ENCODE assay signal across 8 cellular contexts in genomic region chr4:42152507-42153504, GRCh38. TPM values are rescaled to one million over a fixed set of nuclear protein-coding genes. Genes with fewer than 3 reads are reported as not detected.
DNase-seq lines count a peak whose midpoint lies in the region; ATAC-seq and TF ChIP-seq lines count a peak whose summit lies in the region.

BEND4 (minus strand) TSS chr4:42152655; CDS start chr4:42152143, 512 bp downstream.

- DNase-seq in breast epithelium (ENCODE audit: low spot score in 2 of 2) (no peak), MCF 10A (ENCODE audit: unreplicated experiment) (no peak), mesenchymal stem cell (no peak), HuH-7.5 (ENCODE audit: low spot score) (no peak)
- DNase-seq in activated CD8-positive, alpha-beta memory T cell treated with anti-CD3 and anti-CD28 coated beads, Interleukin-2, amount 10 ng/mL, durations not matched to agents 7 days and 5 days: no peak
- DNase-seq in effector CD8-positive, alpha-beta T cell (lab: John Stamatoyannopoulos, UW): no peak

- H3K14ac ChIP-seq in mesenchymal stem cell (ENCODE audit: low read length in 2 of 2): no peak within 1 kb of the TSS

- H3K27me3 Mint-ChIP-seq in MCF 10A (ENCODE audit: insufficient read depth, unreplicated experiment): peaks cover 39% of the 10 kb centered on the region
- peaks cover 56% of the 10 kb centered on the region for H3K27me3 Mint-ChIP-seq in activated CD8-positive, alpha-beta memory T cell treated with anti-CD3 and anti-CD28 coated beads, Interleukin-2, amount 10 ng/mL, durations not matched to agents 7 days and 5 days

- H2AFZ ChIP-seq in mesenchymal stem cell (ENCODE audit: low read depth, low read length): peak within 1 kb of the TSS; percentile 34

- no peaks in the 10 kb centered on the region for H3K36me3 ChIP-seq in breast epithelium
- H3K36me3 ChIP-seq in mesenchymal stem cell (ENCODE audit: control insufficient read depth in 1 of 2, insufficient read depth in 2 of 2, low read depth in 1 of 2, low read length in 2 of 2): no peaks in the 10 kb centered on the region

- H3K4me2 ChIP-seq in mesenchymal stem cell (ENCODE audit: low read length, poor library complexity, severe bottlenecking): peak within 1 kb of the TSS; percentile 80

- WGBS in mesenchymal stem cell: 18% methylated on average over 42 of the region's 49 CpGs

- H2BK120ac ChIP-seq in mesenchymal stem cell (ENCODE audit: low read depth, low read length): no peak within 1 kb of the TSS

- intact Hi-C loops in breast epithelium (cut with DNase I; ENCODE audit: low total_unique reads): no loop called here
- intact Hi-C loops in MCF 10A (cut with micrococcal nuclease): no loop called here

- POLR2A ChIA-PET in MCF 10A (lab: Yijun Ruan, JAX): no interaction called here

- H3K27me3 ChIP-seq in breast epithelium: peaks cover 12 to 51% of the 10 kb centered on the region in 2 donors
- H3K27me3 ChIP-seq in mesenchymal stem cell (ENCODE audit: control insufficient read depth in 1 of 2, insufficient read depth in 1 of 2, low read length in 2 of 2): peaks cover 47 to 79% of the 10 kb centered on the region in 2 experiments

- TF ChIP-seq CTCF in breast epithelium (IDR thresholded peaks at IDR 0.05) (no peak), MCF 10A (IDR thresholded peaks at IDR 0.05; ENCODE audit: unreplicated experiment) (no peak)

- H3K9me3 ChIP-seq in breast epithelium (no peaks in the 10 kb centered on the region), mesenchymal stem cell (ENCODE audit: control insufficient read depth, low read length) (no peaks in the 10 kb centered on the region)

- H3K4me3 Mint-ChIP-seq in MCF 10A (ENCODE audit: unreplicated experiment): no peak within 1 kb of the TSS
- H3K4me3 Mint-ChIP-seq in activated CD8-positive, alpha-beta memory T cell treated with anti-CD3 and anti-CD28 coated beads, Interleukin-2, amount 10 ng/mL, durations not matched to agents 7 days and 5 days: peak within 1 kb of the TSS; percentile 82

- H3K4me1 ChIP-seq in breast epithelium (peaks cover 0 to 5% of the 10 kb centered on the region in 2 donors), mesenchymal stem cell (ENCODE audit: control insufficient read depth, insufficient read depth, low read depth, low read length) (peaks cover 20% of the 10 kb centered on the region)

- CTCF ChIA-PET in MCF 10A (lab: Yijun Ruan, JAX): no interaction called here
- CTCF ChIA-PET in activated CD8-positive, alpha-beta memory T cell treated with anti-CD3 and anti-CD28 coated beads, Interleukin-2, amount 10 ng/mL, durations not matched to agents 7 days and 5 days (lab: Charles Lee): interaction anchor here (1.6 kb wide), 1 partner anchor 13 kb away, joined by 3 read pairs; no protein-coding TSS in a partner anchor

- H3K79me1 ChIP-seq in mesenchymal stem cell (replicated peaks; ENCODE audit: low read length, poor library complexity, severe bottlenecking): no peaks in the 10 kb centered on the region

- H2BK12ac ChIP-seq in mesenchymal stem cell (ENCODE audit: low read length in 2 of 2): no peak within 1 kb of the TSS

- no TSS peak for BruUV-seq in MCF 10A (replicated peaks; lab: Mats Ljungman, UMichigan)

- no peak within 1 kb of the TSS for H3K9ac ChIP-seq in mesenchymal stem cell (ENCODE audit: low read length)

- no peak within 1 kb of the TSS for H3K4ac ChIP-seq in mesenchymal stem cell (ENCODE audit: low read depth in 1 of 2, low read length in 2 of 2)

- no peak within 1 kb of the TSS for H2AK5ac ChIP-seq in mesenchymal stem cell (ENCODE audit: low read length, severe bottlenecking)

- H3K4me1 Mint-ChIP-seq in MCF 10A (ENCODE audit: insufficient read depth, unreplicated experiment): peaks cover 11% of the 10 kb centered on the region
- peaks cover 26% of the 10 kb centered on the region for H3K4me1 Mint-ChIP-seq in activated CD8-positive, alpha-beta memory T cell treated with anti-CD3 and anti-CD28 coated beads, Interleukin-2, amount 10 ng/mL, durations not matched to agents 7 days and 5 days

- H3K27ac Mint-ChIP-seq in MCF 10A (ENCODE audit: low read depth, unreplicated experiment): no peak within 1 kb of the TSS
- H3K27ac Mint-ChIP-seq in activated CD8-positive, alpha-beta memory T cell treated with anti-CD3 and anti-CD28 coated beads, Interleukin-2, amount 10 ng/mL, durations not matched to agents 7 days and 5 days: no peak within 1 kb of the TSS

- H3K27ac ChIP-seq in breast epithelium: no peak within 1 kb of the TSS
- H3K27ac ChIP-seq in mesenchymal stem cell (ENCODE audit: low read length, poor library complexity, severe bottlenecking): no peak within 1 kb of the TSS

- ATAC-seq in HG03025 (IDR thresholded peaks at IDR 0.05; ENCODE audit: low FRiP score, unreplicated experiment) (peak; percentile 17), HG03442 (IDR thresholded peaks at IDR 0.05; ENCODE audit: unreplicated experiment) (no peak)
- ATAC-seq in activated CD8-positive, alpha-beta memory T cell treated with anti-CD3 and anti-CD28 coated beads, Interleukin-2, amount 10 ng/mL, durations not matched to agents 7 days and 5 days: peak; percentile 16

- H3K4me3 ChIP-seq in breast epithelium (peak within 1 kb of the TSS; percentile 32 to 67 (median 45)), mesenchymal stem cell (ENCODE audit: insufficient read depth in 1 of 2, low read depth in 1 of 2, low read length in 2 of 2) (peak within 1 kb of the TSS; percentile 43 to 44)

- H3K36me3 Mint-ChIP-seq in MCF 10A (ENCODE audit: insufficient read depth, unreplicated experiment): peaks cover 6% of the 10 kb centered on the region
- peaks cover 4% of the 10 kb centered on the region for H3K36me3 Mint-ChIP-seq in activated CD8-positive, alpha-beta memory T cell treated with anti-CD3 and anti-CD28 coated beads, Interleukin-2, amount 10 ng/mL, durations not matched to agents 7 days and 5 days

- no peak for TF ChIP-seq POLR2A in breast epithelium (IDR thresholded peaks at IDR 0.05)

- H4K8ac ChIP-seq in mesenchymal stem cell (ENCODE audit: low read length): no peak within 1 kb of the TSS

- no peak within 1 kb of the TSS for H3K23ac ChIP-seq in mesenchymal stem cell (ENCODE audit: low read length in 2 of 2)

- peaks cover 8% of the 10 kb centered on the region for H3K9me3 Mint-ChIP-seq in MCF 10A (ENCODE audit: unreplicated experiment)
- H3K9me3 Mint-ChIP-seq in activated CD8-positive, alpha-beta memory T cell treated with anti-CD3 and anti-CD28 coated beads, Interleukin-2, amount 10 ng/mL, durations not matched to agents 7 days and 5 days (ENCODE audit: low read depth): no peaks in the 10 kb centered on the region

- H2BK15ac ChIP-seq in mesenchymal stem cell (ENCODE audit: low read depth, poor library complexity, severe bottlenecking): no peak within 1 kb of the TSS

- H4K91ac ChIP-seq in mesenchymal stem cell (ENCODE audit: low read length): peak within 1 kb of the TSS; percentile 7

- no peak within 1 kb of the TSS for H3K18ac ChIP-seq in mesenchymal stem cell (ENCODE audit: low read depth in 1 of 2, low read length in 2 of 2)

- H2BK5ac ChIP-seq in mesenchymal stem cell (ENCODE audit: low read depth, low read length, poor library complexity, severe bottlenecking): no peak within 1 kb of the TSS

RNA-seq across cellular contexts. Expression of gene BEND4, which starts in this region (rescaled TPM):
- total RNA-seq in breast epithelium: under 1 TPM; under 0.01 to 0.44 (median under 0.01) TPM
- total RNA-seq in MCF 10A (2022): not detected in 2 replicates
- 1 to 10 TPM; 3.2 to 5.9 TPM for total RNA-seq in activated CD8-positive, alpha-beta memory T cell treated with anti-CD3 and anti-CD28 coated beads, Interleukin-2, amount 10 ng/mL, durations not matched to agents 7 days and 5 days
- polyA plus RNA-seq in mesenchymal stem cell (2013, experiment 1 of 2): 0.01 TPM
- polyA plus RNA-seq in mesenchymal stem cell (2013, experiment 2 of 2): 0.04 TPM
